ENCODE assay signal across 9 cellular contexts in the genomic region with DNA sequence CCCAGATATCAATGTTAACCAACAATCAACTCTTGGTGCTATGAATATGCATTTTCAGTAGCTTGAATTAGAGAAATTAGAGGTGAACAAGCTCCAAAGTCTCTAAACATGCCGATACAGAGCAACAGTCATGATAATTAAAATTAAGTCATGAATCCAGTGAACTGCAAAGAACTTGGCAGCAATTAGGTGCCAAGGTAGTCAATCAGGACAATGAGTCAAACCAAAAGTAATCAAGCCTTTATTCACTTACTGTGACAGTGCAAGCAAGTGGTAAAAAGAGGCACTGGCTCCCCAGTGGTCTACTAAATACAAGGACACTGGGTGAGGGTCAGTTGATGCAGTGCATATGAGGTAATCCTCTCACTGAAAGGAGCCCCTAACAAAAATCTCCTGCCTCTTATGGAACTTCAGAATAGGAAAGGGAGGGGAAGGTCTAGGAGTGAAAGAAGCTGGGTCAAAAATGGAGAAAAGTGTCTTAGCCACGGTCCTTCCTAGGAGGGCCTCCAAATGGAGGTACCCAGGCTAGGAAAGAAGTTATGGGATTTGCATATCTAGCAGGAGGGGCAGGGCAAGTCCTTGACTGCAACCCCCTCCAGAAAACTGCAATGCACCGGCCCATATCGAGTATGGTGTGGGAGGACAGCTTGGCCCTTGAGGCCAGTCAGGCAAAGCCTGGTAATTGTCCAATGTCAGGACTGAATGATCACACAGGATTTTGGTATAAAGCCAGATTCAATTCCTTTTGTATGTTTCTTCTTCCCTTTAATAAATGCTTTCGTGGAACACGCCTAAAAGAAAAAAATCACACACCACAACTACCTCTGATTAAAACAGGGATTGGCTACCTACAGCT. TPM values are rescaled to one million over a fixed set of nuclear protein-coding genes. Genes with fewer than 3 reads are reported as not detected.
DNase-seq lines count a peak whose midpoint lies in the region; ATAC-seq and TF ChIP-seq lines count a peak whose summit lies in the region.
"Had no signal": no experiment of that assay in that cellular context is flagged by ENCODE, and none has a peak within 500 bp of the region (broad histone marks: within the 10 kb centered on the region; RNA-seq: fewer than 3 reads in every experiment).

No MANE protein-coding gene starts in this region.

- peak overlapping the region; percentile 93 for H3K4me3 Mint-ChIP-seq in activated naive CD4-positive, alpha-beta T cell treated with anti-CD3 and anti-CD28 coated beads, Interleukin-2, amount 10 ng/mL, durations not matched to agents 7 days and 5 days

- no peaks in the 10 kb centered on the region for H3K9me3 Mint-ChIP-seq in activated naive CD4-positive, alpha-beta T cell treated with anti-CD3 and anti-CD28 coated beads, Interleukin-2, amount 10 ng/mL, durations not matched to agents 7 days and 5 days

- H3K9me3 ChIP-seq in ascending aorta (no peaks in the 10 kb centered on the region), left lung (no peaks in the 10 kb centered on the region), upper lobe of left lung (no peaks in the 10 kb centered on the region)

- H3K27ac ChIP-seq in ascending aorta (peak overlapping the region in 1 of 2 donors; percentile 95), left lung (peak overlapping the region in 1 of 2 donors; percentile 97), upper lobe of left lung (peak overlapping the region in 2 of 4 donors; percentile 97 to 98)

- 47 to 50% methylated on average over 6 of the region's 6 CpGs for WGBS in upper lobe of left lung, 2 donors

- no peaks in the 10 kb centered on the region for H3K27me3 Mint-ChIP-seq in activated naive CD4-positive, alpha-beta T cell treated with anti-CD3 and anti-CD28 coated beads, Interleukin-2, amount 10 ng/mL, durations not matched to agents 7 days and 5 days

- ATAC-seq in left lung (no peak), upper lobe of left lung (ENCODE audit: low FRiP score in 2 of 2) (no peak)

- H3K36me3 Mint-ChIP-seq in activated naive CD4-positive, alpha-beta T cell treated with anti-CD3 and anti-CD28 coated beads, Interleukin-2, amount 10 ng/mL, durations not matched to agents 7 days and 5 days, result peaks cover 32% of the 10 kb centered on the region

- peaks cover 0 to 24% of the 10 kb centered on the region in 2 donors for H3K4me1 ChIP-seq in ascending aorta
- H3K4me1 ChIP-seq in left lung, result peaks cover 8 to 45% of the 10 kb centered on the region in 2 donors
- H3K4me1 ChIP-seq in upper lobe of left lung, result peaks cover 29 to 49% (median 36%) of the 10 kb centered on the region in 4 donors

- CTCF ChIA-PET in activated naive CD4-positive, alpha-beta T cell treated with anti-CD3 and anti-CD28 coated beads, Interleukin-2, amount 10 ng/mL, durations not matched to agents 7 days and 5 days (lab: Charles Lee), result interaction anchor here (3.0 kb wide), 1 partner anchor 17 kb away, joined by 26 read pairs; the partner anchor contains the start of gene AQR

- TF ChIP-seq CTCF in ascending aorta (IDR thresholded peaks at IDR 0.05), result no peak
- no peak for TF ChIP-seq CTCF in left lung (IDR thresholded peaks at IDR 0.05)
- TF ChIP-seq CTCF in upper lobe of left lung (IDR thresholded peaks at IDR 0.05), result no peak

- intact Hi-C loops in ascending aorta (cut with DNase I) (loop anchor here (1.0 to 5.0 kb wide), 4 partner anchors 264 to 1591 kb away; partner anchors contain the start of genes CDIN1, EMC4, EMC7 and PGBD4), left lung (cut with DNase I) (no loop called here)

- peaks cover 38% of the 10 kb centered on the region for H3K4me1 Mint-ChIP-seq in activated naive CD4-positive, alpha-beta T cell treated with anti-CD3 and anti-CD28 coated beads, Interleukin-2, amount 10 ng/mL, durations not matched to agents 7 days and 5 days

- DNase-seq in activated naive CD4-positive, alpha-beta T cell treated with anti-CD3 and anti-CD28 coated beads, Interleukin-2, amount 10 ng/mL, durations not matched to agents 7 days and 5 days, result no peak
- DNase-seq in activated naive CD4-positive, alpha-beta T cell treated with anti-CD3 and anti-CD28 coated beads, Interleukin-2, amount 50 U/mL, for 16 hours, result no peak
- DNase-seq in ascending aorta (ENCODE audit: low spot score in 2 of 2), result no peak
- DNase-seq in left lung, result no peak
- no peak for DNase-seq in upper lobe of left lung
- DNase-seq in activated gamma-delta T cell treated with Interleukin-2 at 50 U/mL for 16 hours, result no peak
- no peak for DNase-seq in GM19238 (ENCODE audit: insufficient read length, low spot score)
- DNase-seq in A172 (ENCODE audit: low spot score), result no peak
- DNase-seq: stimulated activated CD8-positive, alpha-beta memory T cell treated with anti-CD3 and anti-CD28 coated beads, Interleukin-4, amount 100 ng/mL, for 48 hours had no signal

- H3K4me3 ChIP-seq in ascending aorta (peak overlapping the region; percentile 71 to 85), left lung (peak overlapping the region; percentile 62 to 92), upper lobe of left lung (peak overlapping the region in 3 of 4 donors; percentile 84 to 91 (median 90))

- TF ChIP-seq EP300 in upper lobe of left lung (IDR thresholded peaks at IDR 0.05), result no peak

- H3K27me3 ChIP-seq in ascending aorta, result no peaks in the 10 kb centered on the region
- H3K27me3 ChIP-seq in left lung, result no peaks in the 10 kb centered on the region
- no peaks in the 10 kb centered on the region for H3K27me3 ChIP-seq in upper lobe of left lung

- no peak for TF ChIP-seq POLR2A in upper lobe of left lung (IDR thresholded peaks at IDR 0.05)

- H3K36me3 ChIP-seq in ascending aorta (peaks cover 14 to 17% of the 10 kb centered on the region in 2 donors), left lung (peaks cover 0 to 19% of the 10 kb centered on the region in 2 donors), upper lobe of left lung (peaks cover 4 to 31% (median 6%) of the 10 kb centered on the region in 4 donors)

- H3K27ac Mint-ChIP-seq in activated naive CD4-positive, alpha-beta T cell treated with anti-CD3 and anti-CD28 coated beads, Interleukin-2, amount 10 ng/mL, durations not matched to agents 7 days and 5 days, result peak overlapping the region; percentile 99

RNA-seq across cellular contexts. Expression of gene ZNF770, which starts 1.5 kb away (rescaled TPM):
- total RNA-seq in ascending aorta (87.7 TPM), left lung (10 to 100 TPM; 25.4 to 36.7 TPM), upper lobe of left lung (10 to 100 TPM in 4 of 6 donors, 1 to 10 TPM in 2; 6.4 to 28.2 (median 21.7) TPM)
- 15.3 and 15.7 TPM in 2 replicates for total RNA-seq in A172 (2014; rRNA removed; shearing (Covaris generic))

RNA-seq across cellular contexts. Expression of gene AQR, which starts 17.0 kb away (rescaled TPM):
- total RNA-seq in ascending aorta (17.5 TPM), left lung (10 to 100 TPM; 26.1 to 30.3 TPM), upper lobe of left lung (10 to 100 TPM in 5 of 6 donors, 1 to 10 TPM in 1; 9.9 to 40.2 (median 22.6) TPM)
- total RNA-seq in A172 (2014; rRNA removed; shearing (Covaris generic)), result 23.8 and 29.3 TPM in 2 replicates
